In genomic region chr11:47269002-47269828, GRCh38 we compare ENCODE assay signal across 1 cellular context.
TF ChIP-seq lines count a peak whose summit lies in the region.

No MANE protein-coding gene starts in this region.

TF ChIP-seq in K562, 482 proteins besides CTCF, POLR2A, EP300 and RAD21 (continued from another document and continues in another):
- TF ChIP-seq UBTF (IDR thresholded peaks at IDR 0.05; ENCODE audit: borderline replicate concordance in 1 of 2, low read depth in 2 of 2, low read length in 2 of 2) (no peak; a peak in 1 of 4 replicates), USF2 (CRISPR knock-in tag; IDR thresholded peaks at IDR 0.05) (no peak), ZNF239 (CRISPR knock-in tag; IDR thresholded peaks at IDR 0.05) (no peak), FOXJ2 (tag; IDR thresholded peaks at IDR 0.05) (no peak), ZEB2 (IDR thresholded peaks at IDR 0.05) (no peak), FOS (IDR thresholded peaks at IDR 0.05; ENCODE audit: extremely low read depth, insufficient read length) (no peak), NKRF (IDR thresholded peaks at IDR 0.05; ENCODE audit: borderline replicate concordance) (peak; percentile 61; the same call in 1 of the 2 replicates), ZNF3 (CRISPR knock-in tag; IDR thresholded peaks at IDR 0.05) (no peak), HMG20B (CRISPR knock-in tag; IDR thresholded peaks at IDR 0.05) (no peak), NCOA2 (IDR thresholded peaks at IDR 0.05; ENCODE audit: partially characterized antibody in 2 of 2) (no peak), ARNT (IDR thresholded peaks at IDR 0.05) (peak in 1 of 2 experiments; percentile 69; a peak in 1 of 4 replicates), FOXA1 (IDR thresholded peaks at IDR 0.05; ENCODE audit: borderline replicate concordance) (no peak), SNIP1 (IDR thresholded peaks at IDR 0.05; ENCODE audit: low read depth) (no peak), XRCC4 (IDR thresholded peaks at IDR 0.05; ENCODE audit: extremely low read depth, insufficient read depth, insufficient read length) (no peak), NEUROD1 (IDR thresholded peaks at IDR 0.05; ENCODE audit: borderline replicate concordance, low read depth, low read length, partially characterized antibody) (no peak), NR2C2 (CRISPR knock-in tag; IDR thresholded peaks at IDR 0.05) (peak; percentile 59; the same call in 1 of the 2 replicates), NR2C2 (tag; IDR thresholded peaks at IDR 0.05) (peak; percentile 91), KDM5B (IDR thresholded peaks at IDR 0.05; ENCODE audit: insufficient replicate concordance, low read depth, low read length) (peak; percentile 61), ZNF431 (CRISPR knock-in tag; IDR thresholded peaks at IDR 0.05) (no peak), DACH1 (IDR thresholded peaks at IDR 0.05; ENCODE audit: partially characterized antibody) (no peak), CBFB (CRISPR knock-in tag; IDR thresholded peaks at IDR 0.05) (no peak), ZNF584 (CRISPR knock-in tag; IDR thresholded peaks at IDR 0.05; ENCODE audit: low read depth) (peak; percentile 92; the same call in 1 of the 2 replicates), ELK1 (CRISPR knock-in tag; IDR thresholded peaks at IDR 0.05) (no peak), RBM34 (IDR thresholded peaks at IDR 0.05; ENCODE audit: borderline replicate concordance, insufficient read depth, low read length) (no peak), MLLT1 (IDR thresholded peaks at IDR 0.05) (0 out of 4 replicates have a peak, but pooled peaks of 1 of the 2 experiments have one; percentile 43), ZNF609 (CRISPR knock-in tag; IDR thresholded peaks at IDR 0.05; ENCODE audit: borderline replicate concordance) (0 out of 2 replicates have a peak, but pooled peaks have one; percentile 27), SAFB2 (IDR thresholded peaks at IDR 0.05; ENCODE audit: borderline replicate concordance, low read depth, low read length, severe bottlenecking) (no peak), HNRNPK (IDR thresholded peaks at IDR 0.05; ENCODE audit: low read depth, low read length, poor library complexity, severe bottlenecking) (no peak), STAT5A (IDR thresholded peaks at IDR 0.05; ENCODE audit: borderline replicate concordance, low read length) (no peak), TCF3 (CRISPR knock-in tag; IDR thresholded peaks at IDR 0.05) (no peak; the same call in 1 of the 2 replicates), NONO (IDR thresholded peaks at IDR 0.05; ENCODE audit: low read depth in 2 of 2, low read length in 1 of 2) (peak in 1 of 2 experiments; percentile 99; a peak in 2 of 4 replicates), FOXP4 (CRISPR knock-in tag; IDR thresholded peaks at IDR 0.05; ENCODE audit: borderline replicate concordance) (peak; percentile 74; the same call in 1 of the 2 replicates), IRF1 (CRISPR knock-in tag; IDR thresholded peaks at IDR 0.05; ENCODE audit: borderline replicate concordance) (no peak), ZNF217 (CRISPR knock-in tag; IDR thresholded peaks at IDR 0.05) (no peak), CHAMP1 (IDR thresholded peaks at IDR 0.05) (no peak), RBM15 (IDR thresholded peaks at IDR 0.05; ENCODE audit: insufficient read depth, low read length) (no peak), PML (IDR thresholded peaks at IDR 0.05; ENCODE audit: low read length) (peak; percentile 12; the same call in 1 of the 2 replicates), SFPQ (IDR thresholded peaks at IDR 0.05; ENCODE audit: low read depth, low read length) (no peak), TGIF2 (CRISPR knock-in tag; IDR thresholded peaks at IDR 0.05) (no peak), ZNF79 (CRISPR knock-in tag; IDR thresholded peaks at IDR 0.05; ENCODE audit: low read depth) (no peak)
